Comparison of ENCODE assay signal across 36 cellular contexts in the genomic region with DNA sequence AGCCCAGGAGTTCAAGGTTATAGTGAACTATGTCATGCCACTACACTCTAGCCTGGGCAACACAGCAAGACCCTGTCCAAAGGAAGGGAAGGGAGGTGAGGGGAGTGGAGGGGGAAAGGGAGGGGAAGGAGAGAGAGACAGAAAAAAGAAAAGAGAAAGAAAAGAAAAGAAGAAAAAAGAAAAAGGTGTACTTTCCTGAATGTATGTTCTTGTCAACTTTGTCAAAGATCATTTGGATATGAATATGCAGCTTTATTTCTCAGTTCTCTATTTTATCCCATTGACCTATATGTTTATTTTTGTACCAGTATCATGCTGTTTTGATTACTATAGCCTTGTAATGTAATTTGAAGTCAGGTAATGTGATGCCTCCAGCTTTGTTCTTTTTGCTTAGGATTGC.
"Had no signal": no experiment of that assay in that cellular context is flagged by ENCODE, and none has a peak within 500 bp of the region (broad histone marks: within the 10 kb centered on the region; RNA-seq: fewer than 3 reads in every experiment).

No MANE protein-coding gene starts in this region.

- H3K36me3 ChIP-seq: MG63 had no signal

- DNase-seq: Karpas-422, Kasumi-1, MG63, MM.1S, MV-4-11, NCI-H1048, NCI-H1092, NCI-H1092 treated with DMSO at 0.1 percent for 48 hours, NCI-H1105, NCI-H1105 treated with DMSO at 0.1 percent for 48 hours, NCI-H1417, NCI-H1417 treated with DMSO at 0.1 percent for 48 hours, NCI-H1436, NCI-H1436 treated with DMSO at 0.1 percent for 48 hours, NCI-H146, NCI-H1694, NCI-H1694 treated with DMSO at 0.1 percent for 48 hours, NCI-H187, NCI-H187 treated with DMSO at 0.1 percent for 48 hours, NCI-H1930, NCI-H2029, NCI-H2029 treated with DMSO at 0.1 percent for 48 hours, NCI-H2081, NCI-H2081 treated with DMSO at 0.1 percent for 48 hours, NCI-H2107, NCI-H2171, NCI-H2171 treated with DMSO at 0.1 percent for 48 hours, NCI-H2227 treated with DMSO at 0.1 percent for 48 hours, NCI-H226, NCI-H345, NCI-H446, NCI-H446 treated with DMSO at 0.1 percent for 48 hours, NCI-H510A, NCI-H510A treated with DMSO at 0.1 percent for 48 hours, NCI-H524, NCI-H524 treated with DMSO at 0.1 percent for 48 hours had no signal

- H3K9me3 ChIP-seq: MG63 had no signal

- H3K4me3 ChIP-seq: MG63 had no signal

- H3K27me3 ChIP-seq: MG63 had no signal
